ENCODE assay signal across 7 cellular contexts in genomic region chr12:13547283-13547682, GRCh38.
"Had no signal": no experiment of that assay in that cellular context is flagged by ENCODE, and none has a peak within 500 bp of the region (broad histone marks: within the 10 kb centered on the region; RNA-seq: fewer than 3 reads in every experiment).

No MANE protein-coding gene starts in this region.

- H3K9ac ChIP-seq: KMS-11 had no signal

- ATAC-seq: K562 had no signal

- H3K4me3 ChIP-seq: K562 had no signal

- H3K27ac ChIP-seq: HL-60, KMS-11 had no signal

- FAIRE-seq: HTR-8/SVneo, K562 had no signal

- DNase-seq: IMR-90, KBM-7, KG1 had no signal

- H3K4me2 ChIP-seq: KMS-11 had no signal
